ENCODE assay signal across 23 cellular contexts in the genomic region with DNA sequence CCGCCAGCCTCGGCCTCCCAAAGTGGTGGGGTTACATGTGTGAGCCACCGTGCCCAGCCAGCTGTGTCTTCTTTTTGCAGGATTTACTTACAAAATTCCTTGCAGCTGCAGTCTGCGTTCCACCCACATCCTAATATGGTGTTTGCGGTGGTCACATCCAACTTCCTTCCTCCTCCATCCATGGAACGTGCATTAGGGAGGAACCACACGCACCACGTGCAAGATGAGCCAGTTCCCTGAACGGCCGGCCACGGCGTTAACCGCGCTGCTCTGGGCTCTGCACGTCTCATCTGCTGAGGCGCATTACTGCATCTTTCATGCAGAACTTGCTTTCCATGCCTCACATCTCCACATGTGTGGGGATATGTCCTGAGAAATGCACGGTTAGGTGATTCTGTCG. TPM values are rescaled to one million over a fixed set of nuclear protein-coding genes. Genes with fewer than 3 reads are reported as not detected.
DNase-seq lines count a peak whose midpoint lies in the region; ATAC-seq, FAIRE-seq and TF ChIP-seq lines count a peak whose summit lies in the region.
"Had no signal": no experiment of that assay in that cellular context is flagged by ENCODE, and none has a peak within 500 bp of the region (broad histone marks: within the 10 kb centered on the region; RNA-seq: fewer than 3 reads in every experiment).

No MANE protein-coding gene starts in this region.

- H3K4me1 ChIP-seq in H1 (replicated peaks in 1 of 4; ENCODE audit: control insufficient read depth in 3 of 4, insufficient read depth in 4 of 4, low read length in 3 of 4) (no peaks in the 10 kb centered on the region; a peak in 1 of 7 replicates), lower lobe of right lung (peaks cover 5% of the 10 kb centered on the region), esophagus squamous epithelium (peaks cover 0 to 5% (median 0%) of the 10 kb centered on the region in 3 donors)

- no peak overlapping the region for H3K4me2 ChIP-seq in H1 (ENCODE audit: insufficient read depth in 1 of 2, low read depth in 2 of 2, low read length in 2 of 2)

- no peak overlapping the region for H3K4ac ChIP-seq in H1 (replicated peaks; ENCODE audit: insufficient read length, low read depth, low read length)

- H3K27me3 ChIP-seq in H1 (replicated peaks in 1 of 4; ENCODE audit: control insufficient read depth in 3 of 4, extremely low read depth in 1 of 4, insufficient read depth in 3 of 4, low read length in 3 of 4), result no peaks in the 10 kb centered on the region
- H3K27me3 ChIP-seq in lower lobe of right lung (ENCODE audit: low read depth), result peaks cover 3% of the 10 kb centered on the region
- peaks cover 0 to 15% (median 0%) of the 10 kb centered on the region in 4 donors for H3K27me3 ChIP-seq in esophagus squamous epithelium

- no peak for FAIRE-seq in H1 (lab: Jason Lieb, UNC)
- FAIRE-seq: small intestine had no signal

- no peak overlapping the region for H4K91ac ChIP-seq in H1 (replicated peaks; ENCODE audit: insufficient read length, low read length)

- H3K23me2 ChIP-seq in H1 (ENCODE audit: low read depth, low read length), result no peaks in the 10 kb centered on the region

- intact Hi-C loops in Right ventricle myocardium inferior (cut with DNase I) (no loop called here), cardiac septum (cut with DNase I) (no loop called here), lower lobe of right lung (cut with DNase I) (no loop called here), esophagus squamous epithelium (cut with DNase I) (no loop called here)

- CTCF ChIA-PET in H1 (lab: Charles Lee; ENCODE audit: partially characterized antibody), result interaction anchor here (16.2 kb wide), 1 partner anchor 35 kb away, joined by 231 read pairs; no protein-coding TSS in a partner anchor

- no peak for TF ChIP-seq POLR2A in H1 (IDR thresholded peaks at IDR 0.05; ENCODE audit: control extremely low read depth in 1 of 2, low read depth in 2 of 2, low read length in 2 of 2)
- no peak for TF ChIP-seq POLR2A in esophagus squamous epithelium (IDR thresholded peaks at IDR 0.05)

- no peaks in the 10 kb centered on the region for H3K9me3 ChIP-seq in H1 (ENCODE audit: insufficient read depth in 2 of 2, low read depth in 1 of 2, low read length in 1 of 2)
- H3K9me3 ChIP-seq in lower lobe of right lung, result no peaks in the 10 kb centered on the region
- no peaks in the 10 kb centered on the region for H3K9me3 ChIP-seq in esophagus squamous epithelium

- ATAC-seq in Right ventricle myocardium inferior (peak; percentile 55), lower lobe of right lung (peak in 1 of 2 donors; percentile 14)
- ATAC-seq: naive thymus-derived CD8-positive, alpha-beta T cell had no signal

- H2BK5ac ChIP-seq in H1 (ENCODE audit: low read depth, low read length), result peak overlapping the region; percentile 10; the same call in 1 of the 2 replicates

- no peak overlapping the region for H3K18ac ChIP-seq in H1 (ENCODE audit: extremely low read depth, low read length)

- H3K27ac ChIP-seq in H1 (ENCODE audit: low read depth, low read length) (no peak overlapping the region), lower lobe of right lung (no peak overlapping the region), esophagus squamous epithelium (no peak overlapping the region)
- H3K27ac ChIP-seq: 22Rv1 had no signal

- H2BK120ac ChIP-seq in H1 (replicated peaks; ENCODE audit: low read depth, low read length), result no peak overlapping the region

- H3K23ac ChIP-seq in H1 (ENCODE audit: insufficient read length), result no peak overlapping the region

- TF ChIP-seq CTCF in H1 (IDR thresholded peaks at IDR 0.05; ENCODE audit: control extremely low read depth in 1 of 3, insufficient read depth in 1 of 3, low read depth in 1 of 3, low read length in 3 of 3) (no peak), lower lobe of right lung (IDR thresholded peaks at IDR 0.05) (no peak), esophagus squamous epithelium (IDR thresholded peaks at IDR 0.05) (no peak)

- H3K36me3 ChIP-seq in H1 (ENCODE audit: control insufficient read depth in 2 of 4, insufficient read depth in 4 of 4, low read length in 3 of 4), result no peaks in the 10 kb centered on the region
- H3K36me3 ChIP-seq in lower lobe of right lung, result peaks cover 34% of the 10 kb centered on the region
- peaks cover 0 to 39% (median 6%) of the 10 kb centered on the region in 3 donors for H3K36me3 ChIP-seq in esophagus squamous epithelium

- no peak for TF ChIP-seq EP300 in H1 (IDR thresholded peaks at IDR 0.05; ENCODE audit: borderline replicate concordance in 1 of 2, low read depth in 2 of 2, low read length in 2 of 2)

- peak; percentile 77 for DNase-seq in Right ventricle myocardium inferior (ENCODE audit: missing footprints)
- DNase-seq in cardiac septum (ENCODE audit: low spot score), result no peak
- no peak for DNase-seq in H1 (ENCODE audit: low read depth in 1 of 2, low spot score in 2 of 2)
- DNase-seq in lower lobe of right lung, result peak; percentile 64
- DNase-seq in D341Med (ENCODE audit: low spot score), result no peak
- no peak for DNase-seq in stimulated activated CD4-positive, alpha-beta T cell treated with anti-CD3 and anti-CD28 coated beads, Interleukin-4, amount 100 ng/mL, for 4 hours
- DNase-seq in esophagus squamous epithelium (lab: John Stamatoyannopoulos, UW), result no peak
- no peak for DNase-seq in germinal center (ENCODE audit: low spot score)
- DNase-seq: activated CD4-positive, alpha-beta T cell treated with anti-CD3 and anti-CD28 coated beads, Interleukin-2, amount 50 U/mL, for 48 hours; activated naive CD4-positive, alpha-beta T cell treated with anti-CD3 and anti-CD28 coated beads, Interleukin-2, amount 50 U/mL, for 16 hours; amniotic stem cell; CD4-positive, alpha-beta T cell; effector CD8-positive, alpha-beta T cell; erythroblast; NCI-H1092 treated with DMSO at 0.1 percent for 48 hours; NCI-H1930; NCI-H524 treated with DMSO at 0.1 percent for 48 hours; small intestine; stimulated activated CD4-positive, alpha-beta T cell treated with anti-CD3 and anti-CD28 coated beads, Interleukin-1b, Interleukin-23, amount 100 ng/mL, for 48 hours; T1000 had no signal

- H3K4me3 ChIP-seq in H1 (ENCODE audit: extremely low read depth in 1 of 4, insufficient read depth in 2 of 4, low read depth in 3 of 4, low read length in 4 of 4) (no peak overlapping the region), lower lobe of right lung (no peak overlapping the region), esophagus squamous epithelium (no peak overlapping the region)

- no peak overlapping the region for H4K8ac ChIP-seq in H1 (ENCODE audit: extremely low read depth, insufficient read depth, low read length)

- H4K20me1 ChIP-seq in H1 (replicated peaks in 1 of 2; ENCODE audit: control insufficient read depth in 1 of 2, insufficient read depth in 2 of 2, low read length in 2 of 2), result peaks cover 0 to 2% of the 10 kb centered on the region in 2 experiments

- H3K56ac ChIP-seq in H1 (replicated peaks; ENCODE audit: insufficient read length, low read depth, low read length), result no peak overlapping the region

- no peak overlapping the region for H3K14ac ChIP-seq in H1 (ENCODE audit: insufficient read length)

- H2AK5ac ChIP-seq in H1 (ENCODE audit: low read depth, low read length), result no peak overlapping the region

- POLR2A ChIA-PET in H1 (lab: Charles Lee; ENCODE audit: partially characterized antibody), result interaction anchor here (0.7 kb wide), 1 partner anchor 41 kb away, joined by 5 read pairs; no protein-coding TSS in a partner anchor

- no peak overlapping the region for H3K9ac ChIP-seq in H1 (replicated peaks in 1 of 4; ENCODE audit: extremely low read depth in 1 of 4, low read depth in 3 of 4, low read length in 3 of 4)

- H2AFZ ChIP-seq in H1 (ENCODE audit: low read length), result no peak overlapping the region

- no peak overlapping the region for H2BK15ac ChIP-seq in H1 (ENCODE audit: low read length)

- no peak overlapping the region for H2BK20ac ChIP-seq in H1 (ENCODE audit: low read length)

- H4K5ac ChIP-seq in H1 (ENCODE audit: insufficient read length, low read depth, low read length), result no peak overlapping the region

- WGBS in H1 (ENCODE audit: extremely low coverage in 1 of 2, insufficient coverage in 1 of 2, insufficient read length in 1 of 2, insufficient replicate concordance in 2 of 2, low coverage in 1 of 2, low lambda C conversion rate in 2 of 2, missing lambda C conversion rate in 1 of 2), 2 experiments, result 93% methylated on average over 18 of the region's 18 CpGs; no CpG with 5 or more reads in 1 of the 2 experiments
- 68 to 91% methylated on average over 11 to 15 of the region's 18 CpGs for WGBS in esophagus squamous epithelium, 2 donors

- H3K79me2 ChIP-seq in H1 (ENCODE audit: control insufficient read depth in 1 of 2, insufficient read depth in 2 of 2, low read length in 2 of 2), result no peaks in the 10 kb centered on the region

- H2BK12ac ChIP-seq in H1 (ENCODE audit: low read depth, low read length), result no peak overlapping the region

- no peak for TF ChIP-seq RAD21 in H1 (IDR thresholded peaks at IDR 0.05 in 1 of 2, conservative IDR thresholded peaks at IDR 0.05 in 1 of 2; ENCODE audit: low read depth in 2 of 2, low read length in 2 of 2)

- no peaks in the 10 kb centered on the region for H3K79me1 ChIP-seq in H1 (ENCODE audit: low read depth, low read length)

RNA-seq across cellular contexts. Expression of a gene that starts 13.0 kb away (rescaled TPM):
- 0.60 TPM for total RNA-seq in Right ventricle myocardium inferior
- total RNA-seq in cardiac septum, result 0.27 TPM
- total RNA-seq in H1 (2021; fragmentation: NEBNext Ultra II Directional; extraction: Animal tissue kit (Norgen Biotek cat#: 25700)), result not detected in 2 replicates
- polyA plus RNA-seq in H1 (2011; rRNA removed), result 0.14 and 0.18 TPM in 2 replicates
- not detected for polyA plus RNA-seq in H1 (2011; cell fraction: cytosol; rRNA removed)
- polyA plus RNA-seq in H1 (2011; cell fraction: nucleus; rRNA removed), result 0.14 TPM
- 0.15 to 0.17 TPM in 2 of 4 replicates, not detected in the others for polyA plus RNA-seq in H1 (2012, experiment 1 of 2)
- polyA plus RNA-seq in H1 (2012, experiment 2 of 2), result not detected
- polyA plus RNA-seq in H1 (2013, experiment 1 of 2), result not detected
- polyA plus RNA-seq in H1 (2013, experiment 2 of 2), result 0.04 TPM
- polyA minus RNA-seq in H1 (2011; rRNA and poly(A)+ RNA removed), result not detected in 2 replicates
- polyA minus RNA-seq in H1 (2011; cell fraction: cytosol; rRNA and poly(A)+ RNA removed), result not detected
- not detected for polyA minus RNA-seq in H1 (2011; cell fraction: nucleus; rRNA and poly(A)+ RNA removed)
- total RNA-seq in lower lobe of right lung, result 7.7 TPM
- under 1 TPM in 1 of 4 donors, not detected in 3; 0.38 TPM for total RNA-seq in esophagus squamous epithelium
- total RNA-seq: fibroblast of villous mesenchyme; naive thymus-derived CD8-positive, alpha-beta T cell had no signal
- polyA plus RNA-seq: naive thymus-derived CD8-positive, alpha-beta T cell had no signal

RNA-seq across cellular contexts. Expression of a gene that starts 44.7 kb away (rescaled TPM):
- total RNA-seq in Right ventricle myocardium inferior (30.4 TPM), cardiac septum (26.8 TPM), lower lobe of right lung (36.5 TPM), esophagus squamous epithelium (10 to 100 TPM; 34.5 to 40.1 (median 34.9) TPM)
- total RNA-seq in H1 (2021; fragmentation: NEBNext Ultra II Directional; extraction: Animal tissue kit (Norgen Biotek cat#: 25700)), result 106 and 107 TPM in 2 replicates
- polyA plus RNA-seq in H1 (2011; rRNA removed), result 50.0 and 60.0 TPM in 2 replicates
- polyA plus RNA-seq in H1 (2011; cell fraction: cytosol; rRNA removed), result 38.7 TPM
- 35.8 TPM for polyA plus RNA-seq in H1 (2011; cell fraction: nucleus; rRNA removed)
- 56.0 to 96.8 TPM (median 85.0 TPM) in 4 replicates for polyA plus RNA-seq in H1 (2012, experiment 1 of 2)
- polyA plus RNA-seq in H1 (2012, experiment 2 of 2), result 58.7 TPM
- 65.6 TPM for polyA plus RNA-seq in H1 (2013, experiment 1 of 2)
- polyA plus RNA-seq in H1 (2013, experiment 2 of 2), result 65.7 TPM
- polyA minus RNA-seq in H1 (2011; rRNA and poly(A)+ RNA removed), result 24.9 and 28.6 TPM in 2 replicates
- polyA minus RNA-seq in H1 (2011; cell fraction: cytosol; rRNA and poly(A)+ RNA removed), result 32.0 TPM
- polyA minus RNA-seq in H1 (2011; cell fraction: nucleus; rRNA and poly(A)+ RNA removed), result 29.1 TPM

RNA-seq across cellular contexts. Expression of a gene that starts 45.0 kb away (rescaled TPM):
- 10.4 TPM for total RNA-seq in Right ventricle myocardium inferior
- 10.6 TPM for total RNA-seq in cardiac septum
- 13.1 TPM in 2 replicates for total RNA-seq in H1 (2021; fragmentation: NEBNext Ultra II Directional; extraction: Animal tissue kit (Norgen Biotek cat#: 25700))
- polyA plus RNA-seq in H1 (2011; rRNA removed), result 6.2 and 25.0 TPM in 2 replicates
- polyA plus RNA-seq in H1 (2011; cell fraction: cytosol; rRNA removed), result 14.2 TPM
- 11.7 TPM for polyA plus RNA-seq in H1 (2011; cell fraction: nucleus; rRNA removed)
- 8.1 to 13.9 TPM (median 12.5 TPM) in 4 replicates for polyA plus RNA-seq in H1 (2012, experiment 1 of 2)
- 11.9 TPM for polyA plus RNA-seq in H1 (2012, experiment 2 of 2)
- 10.9 TPM for polyA plus RNA-seq in H1 (2013, experiment 1 of 2)
- polyA plus RNA-seq in H1 (2013, experiment 2 of 2), result 10.2 TPM
- polyA minus RNA-seq in H1 (2011; rRNA and poly(A)+ RNA removed), result 0.83 and 1.7 TPM in 2 replicates
- 4.8 TPM for polyA minus RNA-seq in H1 (2011; cell fraction: cytosol; rRNA and poly(A)+ RNA removed)
- 3.0 TPM for polyA minus RNA-seq in H1 (2011; cell fraction: nucleus; rRNA and poly(A)+ RNA removed)
- 13.8 TPM for total RNA-seq in lower lobe of right lung
- total RNA-seq in esophagus squamous epithelium, result 1 to 10 TPM; 3.3 to 9.7 (median 8.2) TPM

RNA-seq across cellular contexts. Expression of a gene that starts 51.2 kb away (rescaled TPM):
- total RNA-seq in Right ventricle myocardium inferior (22.9 TPM), cardiac septum (22.1 TPM), lower lobe of right lung (47.1 TPM), esophagus squamous epithelium (10 to 100 TPM; 12.7 to 26.1 (median 20.9) TPM)
- 34.5 and 36.1 TPM in 2 replicates for total RNA-seq in H1 (2021; fragmentation: NEBNext Ultra II Directional; extraction: Animal tissue kit (Norgen Biotek cat#: 25700))
- 18.4 and 21.3 TPM in 2 replicates for polyA plus RNA-seq in H1 (2011; rRNA removed)
- 24.1 TPM for polyA plus RNA-seq in H1 (2011; cell fraction: cytosol; rRNA removed)
- 24.9 TPM for polyA plus RNA-seq in H1 (2011; cell fraction: nucleus; rRNA removed)
- polyA plus RNA-seq in H1 (2012, experiment 1 of 2), result 28.5 to 33.8 TPM (median 30.1 TPM) in 4 replicates
- 27.2 TPM for polyA plus RNA-seq in H1 (2012, experiment 2 of 2)
- 21.5 TPM for polyA plus RNA-seq in H1 (2013, experiment 1 of 2)
- 20.4 TPM for polyA plus RNA-seq in H1 (2013, experiment 2 of 2)
- polyA minus RNA-seq in H1 (2011; rRNA and poly(A)+ RNA removed), result 15.9 and 19.5 TPM in 2 replicates
- polyA minus RNA-seq in H1 (2011; cell fraction: cytosol; rRNA and poly(A)+ RNA removed), result 10.3 TPM
- polyA minus RNA-seq in H1 (2011; cell fraction: nucleus; rRNA and poly(A)+ RNA removed), result 24.9 TPM

RNA-seq across cellular contexts. Expression of a gene that starts 51.8 kb away (rescaled TPM):
- total RNA-seq in Right ventricle myocardium inferior (3.2 TPM), cardiac septum (3.5 TPM), lower lobe of right lung (6.8 TPM), esophagus squamous epithelium (10 to 100 TPM in 1 of 4 donors, 1 to 10 TPM in 3; 3.6 to 14.9 (median 4.5) TPM)
- 11.0 and 11.7 TPM in 2 replicates for total RNA-seq in H1 (2021; fragmentation: NEBNext Ultra II Directional; extraction: Animal tissue kit (Norgen Biotek cat#: 25700))
- polyA plus RNA-seq in H1 (2011; rRNA removed), result 5.2 and 5.8 TPM in 2 replicates
- polyA plus RNA-seq in H1 (2011; cell fraction: cytosol; rRNA removed), result 7.0 TPM
- 15.3 TPM for polyA plus RNA-seq in H1 (2011; cell fraction: nucleus; rRNA removed)
- polyA plus RNA-seq in H1 (2012, experiment 1 of 2), result 5.4 to 8.6 TPM (median 6.7 TPM) in 4 replicates
- polyA plus RNA-seq in H1 (2012, experiment 2 of 2), result 0.75 TPM
- 5.4 TPM for polyA plus RNA-seq in H1 (2013, experiment 1 of 2)
- polyA plus RNA-seq in H1 (2013, experiment 2 of 2), result 4.7 TPM
- polyA minus RNA-seq in H1 (2011; rRNA and poly(A)+ RNA removed), result 21.4 and 23.0 TPM in 2 replicates
- 9.7 TPM for polyA minus RNA-seq in H1 (2011; cell fraction: cytosol; rRNA and poly(A)+ RNA removed)
- polyA minus RNA-seq in H1 (2011; cell fraction: nucleus; rRNA and poly(A)+ RNA removed), result 21.8 TPM

Comparison
In these comparisons a context has a peak if more than half of its experiments do, and no peak if none do; other contexts are left out.
1. DNase-seq: peak in Right ventricle myocardium inferior (single experiment) and lower lobe of right lung (single experiment); none in cardiac septum (single experiment), H1 (0 of 2), D341Med (single experiment), stimulated activated CD4-positive, alpha-beta T cell treated with anti-CD3 and anti-CD28 coated beads, Interleukin-4, amount 100 ng/mL, for 4 hours (0 of 2), esophagus squamous epithelium (single experiment) and germinal center (single experiment).